Comparison of ENCODE assay signal across 12 cellular contexts in the genomic region with DNA sequence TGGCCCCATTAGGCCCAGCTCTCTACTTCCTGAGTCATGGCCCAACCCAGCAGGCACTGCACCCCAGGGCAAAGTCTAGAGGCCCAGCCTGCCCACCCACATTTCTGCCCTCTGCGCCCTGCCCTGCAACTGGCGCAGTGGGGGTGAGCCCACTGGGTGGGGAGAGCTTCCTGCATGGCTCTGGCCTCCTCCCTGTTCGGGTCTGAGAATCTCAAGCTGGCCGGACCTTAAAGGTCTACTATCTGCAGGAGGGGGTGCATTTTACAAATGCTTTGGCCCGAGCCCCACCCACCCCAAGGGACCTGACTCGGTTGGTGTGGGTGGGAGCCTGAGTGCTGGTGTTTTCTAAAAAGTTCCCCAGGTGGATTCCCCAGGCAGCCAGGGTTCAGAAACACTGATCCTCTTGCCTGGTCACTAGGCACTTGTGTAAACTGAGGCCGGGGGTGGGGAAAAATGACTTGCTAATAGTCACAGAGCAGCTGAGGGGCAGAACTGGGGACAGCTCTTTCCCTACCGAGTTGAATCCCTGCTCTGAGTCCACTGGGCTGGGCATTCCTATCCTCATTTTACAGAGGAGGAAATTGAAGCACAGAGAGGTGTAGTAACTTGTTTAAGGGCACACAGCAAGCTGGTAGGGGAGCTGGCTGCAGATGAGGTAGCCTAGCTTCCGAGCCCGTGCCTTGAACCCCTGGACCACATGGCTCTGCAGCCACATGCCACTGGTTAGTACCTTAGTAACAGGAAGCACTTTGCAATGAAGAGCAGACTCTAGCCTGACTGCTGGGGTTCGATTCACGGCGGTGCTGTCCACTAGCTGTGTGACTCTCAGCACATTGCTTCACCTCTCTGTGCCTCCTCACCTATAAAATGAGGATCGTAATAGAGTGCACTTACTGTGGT. TPM values are rescaled to one million over a fixed set of nuclear protein-coding genes. Genes with fewer than 3 reads are reported as not detected.
A peak's percentile ranks its signal among the peaks of the same experiment; 100 is the strongest.
DNase-seq lines count a peak whose midpoint lies in the region; ATAC-seq and TF ChIP-seq lines count a peak whose summit lies in the region.
"Had no signal": no experiment of that assay in that cellular context is flagged by ENCODE, and none has a peak within 500 bp of the region (broad histone marks: within the 10 kb centered on the region; RNA-seq: fewer than 3 reads in every experiment).

No MANE protein-coding gene starts in this region.

- CTCF ChIA-PET in A673 (lab: Charles Lee): interaction anchor here (0.7 to 2.0 kb wide), 2 partner anchors 16 to 46 kb away, joined by 3 to 11 read pairs; no protein-coding TSS in a partner anchor

- H3K9me3 Mint-ChIP-seq in CD4-positive, CD25-positive, alpha-beta regulatory T cell: no peaks in the 10 kb centered on the region

- intact Hi-C loops in A673 (cut with micrococcal nuclease; ENCODE audit: unreplicated experiment): no loop called here

- no peak overlapping the region for H3K4me3 Mint-ChIP-seq in CD4-positive, CD25-positive, alpha-beta regulatory T cell

- H3K4me1 Mint-ChIP-seq in CD4-positive, CD25-positive, alpha-beta regulatory T cell: peaks cover 0 to 41% (median 21%) of the 10 kb centered on the region in 4 donors

- peaks cover 27% of the 10 kb centered on the region for H3K4me1 ChIP-seq in CD4-positive, CD25-positive, alpha-beta regulatory T cell (ENCODE audit: control insufficient read depth, insufficient read depth, low read length, poor library complexity, severe bottlenecking)
- H3K4me1 ChIP-seq in A673 (ENCODE audit: insufficient read depth, low read length, poor library complexity, severe bottlenecking): peaks cover 15% of the 10 kb centered on the region

- H3K27ac Mint-ChIP-seq in CD4-positive, CD25-positive, alpha-beta regulatory T cell: peak overlapping the region in 2 of 3 donors; percentile 43 to 68

- no peak for ATAC-seq in CD4-positive, CD25-positive, alpha-beta regulatory T cell (ENCODE audit: low read depth in 2 of 2)
- ATAC-seq in GM19324 (IDR thresholded peaks at IDR 0.05; ENCODE audit: low FRiP score, unreplicated experiment) (peak; percentile 53), HG03196 (IDR thresholded peaks at IDR 0.05; ENCODE audit: unreplicated experiment) (peak; percentile 29)

- no peaks in the 10 kb centered on the region for H3K27me3 Mint-ChIP-seq in CD4-positive, CD25-positive, alpha-beta regulatory T cell

- peaks cover 32% of the 10 kb centered on the region for H3K36me3 ChIP-seq in CD4-positive, CD25-positive, alpha-beta regulatory T cell (ENCODE audit: control insufficient read depth, insufficient read depth, low read length)
- no peaks in the 10 kb centered on the region for H3K36me3 ChIP-seq in A673 (ENCODE audit: insufficient read depth, low read length, poor library complexity, severe bottlenecking)
- H3K36me3 ChIP-seq: ovary had no signal

- H3K27me3 ChIP-seq in CD4-positive, CD25-positive, alpha-beta regulatory T cell (ENCODE audit: control insufficient read depth, insufficient read depth, low read length): no peaks in the 10 kb centered on the region
- H3K27me3 ChIP-seq in A673 (replicated peaks; ENCODE audit: insufficient read depth, low read depth, low read length, poor library complexity): no peaks in the 10 kb centered on the region
- H3K27me3 ChIP-seq: ovary had no signal

- no peak overlapping the region for H3K4me3 ChIP-seq in CD4-positive, CD25-positive, alpha-beta regulatory T cell (ENCODE audit: low read depth, low read length)
- no peak overlapping the region for H3K4me3 ChIP-seq in epithelial cell of esophagus (ENCODE audit: low read length)
- H3K4me3 ChIP-seq in A673 (ENCODE audit: low read depth, low read length, poor library complexity, severe bottlenecking): no peak overlapping the region
- H3K4me3 ChIP-seq: ovary had no signal

- TF ChIP-seq CTCF in epithelial cell of esophagus (IDR thresholded peaks at IDR 0.05; ENCODE audit: insufficient read depth, low read depth, low read length, missing control alignments) (no peak), A673 (conservative IDR thresholded peaks at IDR 0.05; ENCODE audit: low read depth, low read length) (no peak)

- POLR2A ChIA-PET in A673 (lab: Charles Lee; ENCODE audit: low non-redundant PET): no interaction called here

- peak overlapping the region; percentile 39 for H3K27ac ChIP-seq in CD4-positive, CD25-positive, alpha-beta regulatory T cell (ENCODE audit: insufficient read depth, low read length, poor library complexity, severe bottlenecking)
- no peak overlapping the region for H3K27ac ChIP-seq in A673 (ENCODE audit: low read depth, low read length, poor library complexity, severe bottlenecking)
- H3K27ac ChIP-seq: KMS-11, VCaP had no signal

- H3K9me3 ChIP-seq in CD4-positive, CD25-positive, alpha-beta regulatory T cell (ENCODE audit: control insufficient read depth in 2 of 2, low read length in 2 of 2): no peaks in the 10 kb centered on the region
- no peaks in the 10 kb centered on the region for H3K9me3 ChIP-seq in A673 (ENCODE audit: low read depth, low read length, poor library complexity, severe bottlenecking)
- H3K9me3 ChIP-seq: ovary had no signal

- DNase-seq in CD4-positive, CD25-positive, alpha-beta regulatory T cell: no peak
- DNase-seq in epithelial cell of esophagus (ENCODE audit: low read depth) (peak; percentile 13), NCI-H1048 (lab: John Stamatoyannopoulos, UW) (no peak), dedifferentiated amniotic fluid mesenchymal stem cell (ENCODE audit: extremely low spot score) (no peak), NCI-H146 treated with DMSO at 0.1 percent for 48 hours (lab: John Stamatoyannopoulos, UW; ENCODE audit: unreplicated experiment) (no peak), A673 (ENCODE audit: low spot score) (no peak)
- DNase-seq: DMS79, ovary had no signal

- peaks cover 17% of the 10 kb centered on the region for H3K36me3 Mint-ChIP-seq in CD4-positive, CD25-positive, alpha-beta regulatory T cell

- BruUV-seq in A673 (replicated peaks; lab: Mats Ljungman, UMichigan): no TSS peak

RNA-seq across cellular contexts. Expression of a gene that starts 36.3 kb away (rescaled TPM):
- 132 TPM for total RNA-seq in CD4-positive, CD25-positive, alpha-beta regulatory T cell
- 100 to 1,000 TPM in 3 of 4 donors, 10 to 100 TPM in 1; 81.0 to 167 (median 118) TPM for polyA plus RNA-seq in CD4-positive, CD25-positive, alpha-beta regulatory T cell
- total RNA-seq in A673 (2021): 8.2 and 16.0 TPM in 2 replicates

Comparison
In these comparisons a context has a peak if more than half of its experiments do, and no peak if none do; other contexts are left out.
1. ATAC-seq: peak in GM19324 (single experiment) and HG03196 (single experiment); none in CD4-positive, CD25-positive, alpha-beta regulatory T cell (0 of 2).